Comparison of ENCODE assay signal across 9 cellular contexts in the genomic region with DNA sequence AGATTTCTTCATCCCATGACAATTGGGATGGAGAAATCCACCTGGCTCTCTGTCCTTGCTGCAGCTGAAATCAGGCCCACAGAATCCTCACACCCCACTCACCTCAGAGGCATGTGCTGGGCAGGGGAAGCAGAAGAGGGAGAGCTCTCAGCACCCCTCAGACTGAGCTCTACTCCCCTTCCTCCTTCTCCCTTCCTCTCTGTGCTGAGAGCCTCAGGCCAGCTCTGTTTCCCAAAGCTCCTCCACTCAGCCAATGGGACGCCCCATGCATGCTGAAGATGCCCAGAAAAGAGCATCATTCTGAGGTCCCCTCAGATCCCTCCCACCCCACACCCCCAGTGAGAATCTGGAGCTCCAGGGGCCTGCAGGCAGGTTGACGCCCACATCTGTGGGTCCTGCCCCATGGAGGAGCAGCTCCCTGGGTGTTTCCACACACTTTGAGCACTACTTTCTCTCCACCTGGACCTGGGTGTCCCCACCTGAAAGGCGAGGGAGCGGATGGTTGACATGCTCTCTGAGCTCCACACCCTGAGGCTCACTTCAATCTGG.
"Had no signal": no experiment of that assay in that cellular context is flagged by ENCODE, and none has a peak within 500 bp of the region (broad histone marks: within the 10 kb centered on the region; RNA-seq: fewer than 3 reads in every experiment).

No MANE protein-coding gene starts in this region.

- H3K4me3 Mint-ChIP-seq: HFFc6, IgD-negative memory B cell had no signal

- DNase-seq: GM23248, GOT3, H7, HFFc6 had no signal

- H3K36me3 Mint-ChIP-seq: IgD-negative memory B cell had no signal

- H3K9me3 Mint-ChIP-seq: HFFc6 had no signal

- H3K36me3 ChIP-seq: HAP-1 had no signal

- H3K9me3 ChIP-seq: HAP-1 had no signal

- H3K27ac Mint-ChIP-seq: HFFc6, IgD-negative memory B cell had no signal

- H3K4me3 ChIP-seq: GM23248, HAP-1 had no signal

- H3K4me1 ChIP-seq: HAP-1 had no signal

- ATAC-seq: HCT116, HepG2 had no signal

- H3K4me1 Mint-ChIP-seq: IgD-negative memory B cell had no signal

- H3K27ac ChIP-seq: GM23248, HL-60 had no signal
